ENCODE assay signal across 3 cellular contexts in the genomic region with DNA sequence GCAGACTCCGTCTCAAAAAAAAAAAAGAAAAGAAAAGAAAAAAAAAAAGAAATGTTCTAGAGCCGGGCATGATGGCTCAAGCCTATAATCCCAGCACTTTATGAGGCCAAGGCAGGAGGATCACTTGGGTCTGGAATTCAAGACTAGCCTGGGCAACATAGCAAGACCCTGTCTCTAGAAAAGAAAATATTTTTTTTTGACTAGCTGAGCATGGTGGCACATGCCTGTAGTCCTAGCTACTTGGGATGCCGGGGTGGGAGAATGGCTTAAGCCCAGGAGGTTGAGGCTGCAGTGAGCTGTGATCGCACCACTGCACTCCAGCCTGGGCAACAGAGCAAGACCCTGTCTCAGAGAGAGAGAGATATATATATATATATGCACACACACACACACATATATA. TPM values are rescaled to one million over a fixed set of nuclear protein-coding genes. Genes with fewer than 3 reads are reported as not detected.
"Had no signal": no experiment of that assay in that cellular context is flagged by ENCODE, and none has a peak within 500 bp of the region (broad histone marks: within the 10 kb centered on the region; RNA-seq: fewer than 3 reads in every experiment).

No MANE protein-coding gene starts in this region.

RNA-seq across cellular contexts. Expression of a gene that starts 35.9 kb away (rescaled TPM):
- total RNA-seq: HT-29, HT1080 had no signal
- polyA plus RNA-seq: IgD-negative memory B cell had no signal
